In genomic region chrX:20711366-20711765, GRCh38 we compare ENCODE assay signal across 15 cellular contexts.
"Had no signal": no experiment of that assay in that cellular context is flagged by ENCODE, and none has a peak within 500 bp of the region (broad histone marks: within the 10 kb centered on the region; RNA-seq: fewer than 3 reads in every experiment).

No MANE protein-coding gene starts in this region.

- H3K27ac ChIP-seq: cardiac muscle cell, tibial nerve, vagina had no signal

- H3K4me1 ChIP-seq: tibial nerve, vagina had no signal

- H3K4me3 ChIP-seq: cardiac muscle cell, dorsolateral prefrontal cortex, tibial nerve, vagina had no signal

- DNase-seq: activated CD4-positive, alpha-beta memory T cell treated with anti-CD3 and anti-CD28 coated beads, Interleukin-2, amount 10 ng/mL, durations not matched to agents 7 days and 5 days; activated CD4-positive, alpha-beta T cell treated with anti-CD3 and anti-CD28 coated beads for 48 hours; activated CD4-positive, CD25-positive, alpha-beta regulatory T cell; activated CD8-positive, alpha-beta memory T cell treated with anti-CD3 and anti-CD28 coated beads, Interleukin-2, amount 10 ng/mL, durations not matched to agents 7 days and 5 days; activated naive CD8-positive, alpha-beta T cell treated with anti-CD3 and anti-CD28 coated beads, Interleukin-2, amount 10 ng/mL, durations not matched to agents 7 days and 5 days; amygdala; foreskin fibroblast; right cardiac atrium; small intestine; stimulated activated CD4-positive, alpha-beta T cell treated with anti-CD3 and anti-CD28 coated beads, Interleukin-15, amount 100 ng/mL, for 24 hours; stimulated activated CD4-positive, alpha-beta T cell treated with anti-CD3 and anti-CD28 coated beads, Interleukin-2, amount 100 ng/mL, for 48 hours had no signal

- H3K9me3 ChIP-seq: tibial nerve, vagina had no signal

- H3K36me3 ChIP-seq: cardiac muscle cell, tibial nerve, vagina had no signal

- H3K27me3 ChIP-seq: cardiac muscle cell, tibial nerve, vagina had no signal
